In the genomic region with DNA sequence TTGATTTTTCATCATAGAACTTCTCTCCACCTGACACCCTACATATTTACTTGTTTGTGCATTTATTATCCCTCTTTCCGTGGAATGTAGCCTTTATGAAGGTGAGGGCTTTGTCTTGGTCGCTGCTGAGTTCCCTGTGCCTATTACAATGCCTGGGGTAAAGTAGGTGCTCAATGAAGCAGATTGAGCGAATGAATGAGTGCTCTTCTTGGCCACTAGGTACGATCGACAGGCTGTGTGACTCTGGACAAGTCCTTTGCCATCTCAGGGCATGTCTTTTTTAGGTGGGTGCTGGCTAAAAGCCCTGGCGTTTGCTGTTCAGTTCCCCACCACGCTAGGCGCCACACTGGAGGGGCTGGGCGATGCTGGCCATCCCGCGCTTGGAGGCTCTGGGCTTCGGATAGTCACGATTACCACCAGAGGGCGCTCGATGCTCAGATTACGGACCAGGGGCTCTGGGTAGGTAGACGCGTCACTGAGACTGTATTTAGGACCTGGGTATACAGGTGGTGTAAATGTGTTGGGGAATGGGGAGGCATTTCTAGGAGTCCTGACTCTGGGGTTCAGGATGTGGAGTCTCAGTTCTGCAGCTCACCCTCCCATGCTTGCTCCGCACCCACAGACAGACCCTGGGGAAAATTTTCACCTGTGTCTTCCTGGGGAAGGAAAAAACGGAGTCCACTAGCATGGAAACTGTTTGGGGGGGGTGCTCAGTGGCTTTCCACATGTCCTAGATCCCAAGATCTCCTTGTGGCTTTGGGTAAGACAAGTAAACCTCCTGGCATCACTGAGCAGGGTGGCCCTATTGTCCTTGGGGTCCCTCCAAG, we compare ENCODE assay signal across 8 cellular contexts.
A peak's percentile ranks its signal among the peaks of the same experiment; 100 is the strongest.
DNase-seq lines count a peak whose midpoint lies in the region; ATAC-seq, FAIRE-seq and TF ChIP-seq lines count a peak whose summit lies in the region.

No MANE protein-coding gene starts in this region.

- H2AFZ ChIP-seq in PC-9: no peak overlapping the region

- BruUV-seq in PC-9 (replicated peaks; lab: Mats Ljungman, UMichigan): no TSS peak

- peaks cover 87% of the 10 kb centered on the region for H3K27me3 ChIP-seq in PC-9 (ENCODE audit: insufficient read depth, low read depth)
- peaks cover 55% of the 10 kb centered on the region for H3K27me3 ChIP-seq in suprapubic skin

- intact Hi-C loops in PC-9 (cut with micrococcal nuclease; ENCODE audit: unreplicated experiment): loop anchor here (5.0 kb wide), 2 partner anchors 212 to 878 kb away; no protein-coding TSS in a partner anchor

- peak; percentile 85 to 87 for ATAC-seq in activated T-cell treated with anti-CD3 and anti-CD28 coated beads, Interleukin-2, amount 50 U/mL, for 4 hours
- no peak for ATAC-seq in HG03442 (IDR thresholded peaks at IDR 0.05; ENCODE audit: unreplicated experiment)

- H3K4me2 ChIP-seq in PC-9: no peak overlapping the region

- TF ChIP-seq POLR2A in suprapubic skin (IDR thresholded peaks at IDR 0.05): no peak

- DNase-seq in D721Med (ENCODE audit: insufficient read length, low spot score) (no peak), Kasumi-1 (lab: John Stamatoyannopoulos, UW) (peak; percentile 35 to 65), PC-9 (peak; percentile 46 to 73), fibroblast of the aortic adventitia (ENCODE audit: low read depth) (peak; percentile 47), nucleus accumbens (lab: John Stamatoyannopoulos, UW) (peak in 41 of 56 donors; percentile 4 to 76 (median 25)), suprapubic skin (ENCODE audit: low spot score in 2 of 2) (peak; percentile 58 to 78)
- DNase-seq in activated T-cell treated with anti-CD3 and anti-CD28 coated beads, Interleukin-2, amount 50 U/mL, for 4 hours: peak; percentile 56

- no peaks in the 10 kb centered on the region; the same call in 1 of the 2 replicates for H3K9me3 ChIP-seq in PC-9 (ENCODE audit: insufficient read depth, low read depth)
- no peaks in the 10 kb centered on the region for H3K9me3 ChIP-seq in suprapubic skin

- POLR2A ChIA-PET in PC-9 (lab: Charles Lee; ENCODE audit: unreplicated experiment): no interaction called here

- H3K27ac ChIP-seq in PC-9 (no peak overlapping the region), suprapubic skin (no peak overlapping the region)

- H3K9me2 ChIP-seq in PC-9 (ENCODE audit: insufficient read depth): no peaks in the 10 kb centered on the region

- no peaks in the 10 kb centered on the region for H3K4me1 Mint-ChIP-seq in activated T-cell treated with anti-CD3 and anti-CD28 coated beads, Interleukin-2, amount 50 U/mL, for 4 hours (ENCODE audit: low read depth)

- WGBS in suprapubic skin: 48% methylated on average over 7 of the region's 20 CpGs

- CTCF ChIA-PET in PC-9 (lab: Charles Lee): no interaction called here

- H3K27me3 Mint-ChIP-seq in activated T-cell treated with anti-CD3 and anti-CD28 coated beads, Interleukin-2, amount 50 U/mL, for 4 hours (ENCODE audit: low read depth): peaks cover 47% of the 10 kb centered on the region

- no peaks in the 10 kb centered on the region for H3K36me3 ChIP-seq in PC-9 (ENCODE audit: low read depth)
- H3K36me3 ChIP-seq in suprapubic skin: no peaks in the 10 kb centered on the region

- no peaks in the 10 kb centered on the region for H3K36me3 Mint-ChIP-seq in activated T-cell treated with anti-CD3 and anti-CD28 coated beads, Interleukin-2, amount 50 U/mL, for 4 hours (ENCODE audit: insufficient read depth)

- H4K20me1 ChIP-seq in PC-9 (ENCODE audit: insufficient read depth): no peaks in the 10 kb centered on the region; the same call in 1 of the 2 replicates

- H3K9me3 Mint-ChIP-seq in activated T-cell treated with anti-CD3 and anti-CD28 coated beads, Interleukin-2, amount 50 U/mL, for 4 hours: no peaks in the 10 kb centered on the region

- no peak overlapping the region for H3K4me3 Mint-ChIP-seq in activated T-cell treated with anti-CD3 and anti-CD28 coated beads, Interleukin-2, amount 50 U/mL, for 4 hours

- H3K4me1 ChIP-seq in PC-9 (replicated peaks; ENCODE audit: insufficient read depth): no peaks in the 10 kb centered on the region
- no peaks in the 10 kb centered on the region for H3K4me1 ChIP-seq in suprapubic skin

- no peaks in the 10 kb centered on the region for H3K79me2 ChIP-seq in PC-9 (ENCODE audit: low read depth)

- H3K4me3 ChIP-seq in PC-9 (no peak overlapping the region), fibroblast of the aortic adventitia (ENCODE audit: low read depth, low read length) (no peak overlapping the region), suprapubic skin (no peak overlapping the region)

- peak; percentile 88 for TF ChIP-seq CTCF in D721Med (IDR thresholded peaks at IDR 0.05; ENCODE audit: insufficient read depth, missing control alignments)
- TF ChIP-seq CTCF in PC-9 (conservative IDR thresholded peaks at IDR 0.05): peak; percentile 90
- peak; percentile 67 for TF ChIP-seq CTCF in fibroblast of the aortic adventitia (IDR thresholded peaks at IDR 0.05; ENCODE audit: insufficient read depth, low read length)
- TF ChIP-seq CTCF in suprapubic skin (IDR thresholded peaks at IDR 0.05): peak in 1 of 2 donors; percentile 53

- no peak for FAIRE-seq in D721Med (lab: Jason Lieb, UNC)

- no peak for TF ChIP-seq EP300 in suprapubic skin (IDR thresholded peaks at IDR 0.05)

- H3F3A ChIP-seq in PC-9 (ENCODE audit: insufficient read depth, low read depth): no peaks in the 10 kb centered on the region
